8 cellular contexts compared by ENCODE assay signal in genomic region chr12:52582971-52583456, GRCh38. TPM values are rescaled to one million over a fixed set of nuclear protein-coding genes. Genes with fewer than 3 reads are reported as not detected.
DNase-seq lines count a peak whose midpoint lies in the region; ATAC-seq and TF ChIP-seq lines count a peak whose summit lies in the region.

No MANE protein-coding gene starts in this region.

- intact Hi-C loops in ascending aorta (cut with DNase I) (loop anchor here (2.0 kb wide), 1 partner anchor 298 kb away; no protein-coding TSS in a partner anchor), right cardiac atrium (cut with DNase I) (loop anchor here (2.0 to 5.0 kb wide), 3 partner anchors 284 to 299 kb away; no protein-coding TSS in a partner anchor), sigmoid colon (cut with DNase I) (loop anchor here (2.0 to 10.0 kb wide), 4 partner anchors 211 to 428 kb away; no protein-coding TSS in a partner anchor)

- POLR2A ChIA-PET in GM10248 (lab: Yijun Ruan, JAX): no interaction called here

- H3K4me3 ChIP-seq in ascending aorta (no peak overlapping the region), right cardiac atrium (ENCODE audit: low read length) (no peak overlapping the region), sigmoid colon (no peak overlapping the region)

- H3K27ac ChIP-seq in ascending aorta (no peak overlapping the region), right cardiac atrium (ENCODE audit: low read length) (no peak overlapping the region), sigmoid colon (no peak overlapping the region)

- H3K9me3 ChIP-seq in ascending aorta (no peaks in the 10 kb centered on the region), right cardiac atrium (ENCODE audit: control insufficient read depth, low read length) (no peaks in the 10 kb centered on the region), sigmoid colon (no peaks in the 10 kb centered on the region)

- H3K27me3 ChIP-seq in ascending aorta: no peaks in the 10 kb centered on the region
- no peaks in the 10 kb centered on the region for H3K27me3 ChIP-seq in right cardiac atrium (ENCODE audit: control insufficient read depth, insufficient read depth)
- H3K27me3 ChIP-seq in sigmoid colon: no peaks in the 10 kb centered on the region

- H3K4me1 ChIP-seq in ascending aorta: no peaks in the 10 kb centered on the region
- H3K4me1 ChIP-seq in right cardiac atrium (ENCODE audit: control insufficient read depth, insufficient read depth, low read length): no peaks in the 10 kb centered on the region
- no peaks in the 10 kb centered on the region for H3K4me1 ChIP-seq in sigmoid colon

- TF ChIP-seq EP300 in sigmoid colon (IDR thresholded peaks at IDR 0.05): no peak

- no peak for TF ChIP-seq POLR2A in sigmoid colon (IDR thresholded peaks at IDR 0.05)

- DNase-seq in GM10248 (ENCODE audit: extremely low spot score): peak; percentile 71
- peak; percentile 63 for DNase-seq in NCI-H1105 (lab: John Stamatoyannopoulos, UW)
- peak in 4 of 5 experiments; percentile 32 to 57 (median 44) for DNase-seq in T-helper 2 cell
- no peak for DNase-seq in ascending aorta (ENCODE audit: low spot score in 2 of 2)
- DNase-seq in right cardiac atrium: peak in 2 of 3 donors; percentile 24 to 73
- DNase-seq in sigmoid colon: peak; percentile 68

- 13% methylated on average over 7 of the region's 7 CpGs for WGBS in right cardiac atrium
- 2 to 11% methylated on average over 7 of the region's 7 CpGs for WGBS in sigmoid colon, 2 donors

- H3K36me3 ChIP-seq in ascending aorta (no peaks in the 10 kb centered on the region), sigmoid colon (no peaks in the 10 kb centered on the region)

- TF ChIP-seq CTCF in GM10248 (IDR thresholded peaks at IDR 0.05; ENCODE audit: control extremely low read depth, extremely low read depth, low read depth, missing control alignments) (peak; percentile 61), ascending aorta (IDR thresholded peaks at IDR 0.05) (peak; percentile 25 to 50 (median 48)), sigmoid colon (IDR thresholded peaks at IDR 0.05) (peak; percentile 33 to 66 (median 64))

- CTCF ChIA-PET in GM10248 (lab: Yijun Ruan, JAX): interaction anchor here (1.0 to 2.0 kb wide), 12 partner anchors 9 to 397 kb away, joined by 3 to 15 read pairs (median 4); no protein-coding TSS in a partner anchor

- peak; percentile 65 to 80 for ATAC-seq in right cardiac atrium
- no peak for ATAC-seq in GM21360 (IDR thresholded peaks at IDR 0.05; ENCODE audit: unreplicated experiment)
- ATAC-seq in GM21825 (IDR thresholded peaks at IDR 0.05; ENCODE audit: unreplicated experiment): no peak

RNA-seq across cellular contexts. Expression of gene KRT74, which starts 9.4 kb away (rescaled TPM):
- total RNA-seq in ascending aorta: not detected
- 1 to 10 TPM in 2 of 4 donors, under 1 TPM in 2; 0.47 to 2.2 (median 1.2) TPM for total RNA-seq in right cardiac atrium
- 0.14 TPM for polyA plus RNA-seq in right cardiac atrium
- total RNA-seq in sigmoid colon: not detected
- polyA plus RNA-seq in sigmoid colon: not detected

RNA-seq across cellular contexts. Expression of gene KRT72, which starts 18.2 kb away (rescaled TPM):
- not detected for total RNA-seq in ascending aorta
- not detected for total RNA-seq in right cardiac atrium
- not detected for polyA plus RNA-seq in right cardiac atrium
- total RNA-seq in sigmoid colon: not detected
- under 1 TPM in 1 of 3 donors, not detected in 2; 0.79 TPM for polyA plus RNA-seq in sigmoid colon

RNA-seq across cellular contexts. Expression of gene KRT71, which starts 30.1 kb away (rescaled TPM):
- total RNA-seq in ascending aorta (not detected), right cardiac atrium (not detected), sigmoid colon (not detected)
- polyA plus RNA-seq in right cardiac atrium (not detected), sigmoid colon (not detected)

RNA-seq across cellular contexts. Expression of gene KRT73, which starts 35.3 kb away (rescaled TPM):
- total RNA-seq in ascending aorta: not detected
- not detected for total RNA-seq in right cardiac atrium
- polyA plus RNA-seq in right cardiac atrium: not detected
- not detected for total RNA-seq in sigmoid colon
- under 1 TPM in 1 of 3 donors, not detected in 2; 0.73 TPM for polyA plus RNA-seq in sigmoid colon

Comparison
In these comparisons a context has a peak if more than half of its experiments do, and no peak if none do; other contexts are left out.
1. DNase-seq: peak in GM10248 (single experiment), NCI-H1105 (single experiment), T-helper 2 cell (4 of 5), right cardiac atrium (2 of 3) and sigmoid colon (single experiment); none in ascending aorta (0 of 2).
2. ATAC-seq: peak in right cardiac atrium (2 of 2); none in GM21360 (single experiment) and GM21825 (single experiment).
3. Peak in every context shown above with its lines, with median percentiles within 50 percentile points of each other: CTCF ChIP-seq.